In the genomic region with DNA sequence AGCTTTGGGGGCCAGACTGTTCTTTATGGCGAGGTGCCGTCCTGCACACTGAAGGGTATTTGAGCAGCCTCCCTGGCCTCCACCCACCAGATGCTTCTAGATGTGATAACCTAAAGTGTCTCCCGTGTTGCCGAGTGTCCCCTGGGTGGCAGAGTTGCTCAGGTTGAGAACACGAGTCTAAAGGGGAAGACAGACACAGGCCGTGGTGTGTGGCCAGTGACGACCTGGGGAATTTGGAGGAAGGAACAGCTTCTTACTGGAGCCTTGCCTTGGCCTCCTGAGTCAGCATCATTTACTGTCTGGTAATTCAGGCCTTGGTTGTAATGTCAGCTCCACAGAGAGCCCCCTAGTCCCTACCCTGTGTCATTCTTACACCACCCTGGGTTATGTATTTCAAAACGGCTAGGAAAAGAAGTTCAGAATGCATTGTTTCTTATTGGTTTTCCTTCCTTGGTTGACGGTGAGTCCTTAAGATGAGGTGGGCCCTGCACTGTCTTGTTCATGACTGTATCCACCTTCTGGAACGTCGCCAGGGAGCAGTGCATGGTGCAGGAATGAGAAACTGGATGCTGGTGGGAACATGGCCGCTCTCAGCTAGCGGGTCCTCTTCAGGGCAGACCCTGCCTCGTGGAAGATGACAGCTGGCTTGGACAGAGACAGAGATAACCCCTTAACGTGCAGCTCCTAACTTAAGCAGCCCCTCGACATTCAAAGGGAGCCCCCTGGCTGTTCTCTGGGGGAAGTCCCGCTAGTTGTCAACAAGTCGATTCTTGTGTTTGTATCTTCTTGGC, we compare ENCODE assay signal across 9 cellular contexts. TPM values are rescaled to one million over a fixed set of nuclear protein-coding genes. Genes with fewer than 3 reads are reported as not detected.
A peak's percentile ranks its signal among the peaks of the same experiment; 100 is the strongest.
DNase-seq lines count a peak whose midpoint lies in the region; ATAC-seq and TF ChIP-seq lines count a peak whose summit lies in the region.
"Had no signal": no experiment of that assay in that cellular context is flagged by ENCODE, and none has a peak within 500 bp of the region (broad histone marks: within the 10 kb centered on the region; RNA-seq: fewer than 3 reads in every experiment).

No MANE protein-coding gene starts in this region.

- no peaks in the 10 kb centered on the region for H3K79me2 ChIP-seq in neural progenitor cell (ENCODE audit: low read depth)

- no peaks in the 10 kb centered on the region for H3K4me1 ChIP-seq in neural progenitor cell

- no peak overlapping the region for H3K4me2 ChIP-seq in neural progenitor cell

- 0 out of 2 replicates have a peak, but pooled peaks have one; percentile 26 for TF ChIP-seq CTCF in GM12874 (IDR thresholded peaks at IDR 0.05; ENCODE audit: insufficient read depth, low read depth, low read length)
- TF ChIP-seq CTCF in neural progenitor cell (IDR thresholded peaks at IDR 0.05): peak; percentile 31

- H3K9ac ChIP-seq in neural progenitor cell: no peak overlapping the region

- H3K27me3 Mint-ChIP-seq in neural progenitor cell (ENCODE audit: insufficient read depth, low read depth): peaks cover 5% of the 10 kb centered on the region
- H3K27me3 Mint-ChIP-seq: T-cell had no signal

- no peaks in the 10 kb centered on the region for H3K27me3 ChIP-seq in neural progenitor cell

- in situ Hi-C loops in KBM-7 (cut with MboI; ENCODE audit: low pct_unique_long_range_greater_than_20kb, low sequenced_read_pairs): no loop called here

- H2AFZ ChIP-seq in neural progenitor cell (replicated peaks): no peak overlapping the region

- no peak overlapping the region for H3K4me3 Mint-ChIP-seq in neural progenitor cell
- H3K4me3 Mint-ChIP-seq: T-cell had no signal

- no peak overlapping the region for H3K27ac ChIP-seq in neural progenitor cell

- no peak overlapping the region for H3K27ac Mint-ChIP-seq in neural progenitor cell
- H3K27ac Mint-ChIP-seq: T-cell had no signal

- no peaks in the 10 kb centered on the region for H3F3A ChIP-seq in neural progenitor cell (ENCODE audit: low read depth)

- no peaks in the 10 kb centered on the region for H3K9me3 Mint-ChIP-seq in neural progenitor cell
- H3K9me3 Mint-ChIP-seq: T-cell had no signal

- H3K9me3 ChIP-seq in neural progenitor cell (ENCODE audit: low read depth): no peaks in the 10 kb centered on the region

- no peak overlapping the region for H3K4me3 ChIP-seq in neural progenitor cell

- DNase-seq in KBM-7 (peak; percentile 49), cerebellum (ENCODE audit: low spot score) (peak; percentile 20), neural progenitor cell (ENCODE audit: low spot score) (peak; percentile 19), NCI-H774 (lab: John Stamatoyannopoulos, UW) (no peak), COR-L47 (lab: John Stamatoyannopoulos, UW) (no peak), NCI-H1436 (lab: John Stamatoyannopoulos, UW) (no peak)

- H4K20me1 ChIP-seq in neural progenitor cell (ENCODE audit: low read depth): peaks cover 3% of the 10 kb centered on the region

- peaks cover 2% of the 10 kb centered on the region for H3K4me1 Mint-ChIP-seq in neural progenitor cell

- peaks cover 4% of the 10 kb centered on the region for H3K36me3 ChIP-seq in neural progenitor cell

- no peak for ATAC-seq in HG03175 (IDR thresholded peaks at IDR 0.05; ENCODE audit: unreplicated experiment)
- ATAC-seq: T-cell had no signal

- peaks cover 38% of the 10 kb centered on the region for H3K36me3 Mint-ChIP-seq in neural progenitor cell

RNA-seq across cellular contexts. Expression of a gene that starts 7.1 kb away (rescaled TPM):
- 61.6 TPM for total RNA-seq in cerebellum
- 21.2 and 36.4 TPM in 2 replicates for total RNA-seq in neural progenitor cell (ENCODE audit: low replicate concordance)

RNA-seq across cellular contexts. Expression of a gene that starts 52.5 kb away (rescaled TPM):
- total RNA-seq in cerebellum: 0.09 TPM
- 0.03 TPM in 1 of 2 replicates, not detected in the other for total RNA-seq in neural progenitor cell (ENCODE audit: low replicate concordance)

Comparison
In these comparisons a context has a peak if more than half of its experiments do, and no peak if none do; other contexts are left out.
1. DNase-seq: peak in KBM-7 (single experiment), cerebellum (single experiment) and neural progenitor cell (single experiment); none in NCI-H774 (single experiment), COR-L47 (single experiment) and NCI-H1436 (single experiment).